ENCODE assay signal across 8 cellular contexts in genomic region chr5:127030259-127031146, GRCh38. TPM values are rescaled to one million over a fixed set of nuclear protein-coding genes. Genes with fewer than 3 reads are reported as not detected.
DNase-seq lines count a peak whose midpoint lies in the region; ATAC-seq and TF ChIP-seq lines count a peak whose summit lies in the region.

MARCHF3 (minus strand) TSS chr5:127030558; CDS start chr5:126918171, 112,387 bp downstream.

- DNase-seq in NCI-H128 (lab: John Stamatoyannopoulos, UW; ENCODE audit: unreplicated experiment) (peak; percentile 68), SW 1271 (lab: John Stamatoyannopoulos, UW) (peak; percentile 80 to 93), cardiac septum (ENCODE audit: low spot score) (peak; percentile 99), trophoblast cell (peak; percentile 99), tibial nerve (ENCODE audit: low spot score in 2 of 2) (peak; percentile 83 to 87)

- TF ChIP-seq POLR2A in tibial nerve (IDR thresholded peaks at IDR 0.05): peak; percentile 66 to 97

- H3K18ac ChIP-seq in trophoblast cell (ENCODE audit: low read length): peak within 1 kb of the TSS; percentile 10

- H4K91ac ChIP-seq in trophoblast cell (ENCODE audit: low read depth, low read length): no peak within 1 kb of the TSS

- no peaks in the 10 kb centered on the region for H3K79me1 ChIP-seq in trophoblast cell (ENCODE audit: low read length)

- no peak within 1 kb of the TSS for H3K27ac ChIP-seq in adipose tissue (ENCODE audit: low read depth, low read length)
- no peak within 1 kb of the TSS for H3K27ac ChIP-seq in trophoblast cell (ENCODE audit: low read depth, low read length)
- peak within 1 kb of the TSS; percentile 34 to 87 (median 86) for H3K27ac ChIP-seq in tibial nerve

- H3K14ac ChIP-seq in trophoblast cell (ENCODE audit: low read length): peak within 1 kb of the TSS; percentile 4

- no peak within 1 kb of the TSS for H2BK5ac ChIP-seq in trophoblast cell (ENCODE audit: low read depth, low read length, poor library complexity)

- H3K9ac ChIP-seq in trophoblast cell (ENCODE audit: low read length): no peak within 1 kb of the TSS

- no peak within 1 kb of the TSS for H3K23ac ChIP-seq in trophoblast cell (ENCODE audit: low read length)

- no peaks in the 10 kb centered on the region for H3K79me2 ChIP-seq in trophoblast cell (ENCODE audit: control insufficient read depth, insufficient read depth, low read length, poor library complexity)

- H3K4me3 ChIP-seq in GM12875 (ENCODE audit: low read depth, low read length) (peak within 1 kb of the TSS; percentile 99), trophoblast cell (ENCODE audit: low read depth, low read length) (peak within 1 kb of the TSS; percentile 80), tibial nerve (peak within 1 kb of the TSS; percentile 48 to 89 (median 77))

- H3K4me2 ChIP-seq in trophoblast cell (ENCODE audit: low read length): peak within 1 kb of the TSS; percentile 88

- TF ChIP-seq CTCF in GM12875 (IDR thresholded peaks at IDR 0.05; ENCODE audit: borderline replicate concordance, insufficient read depth, low read depth, low read length) (0 out of 2 replicates have a peak, but pooled peaks have one; percentile 13), tibial nerve (IDR thresholded peaks at IDR 0.05) (peak in 3 of 5 experiments; percentile 10 to 62 (median 36))

- H4K12ac ChIP-seq in trophoblast cell (ENCODE audit: low read depth, low read length): no peak within 1 kb of the TSS

- no peak within 1 kb of the TSS for H2BK120ac ChIP-seq in trophoblast cell (ENCODE audit: insufficient read depth, low read length, poor library complexity)

- peak within 1 kb of the TSS; percentile 27 for H2AFZ ChIP-seq in trophoblast cell (ENCODE audit: insufficient read depth, low read length, poor library complexity)

- no peak within 1 kb of the TSS for H2AK5ac ChIP-seq in trophoblast cell (ENCODE audit: low read length)

- peak within 1 kb of the TSS; percentile 10 for H2BK12ac ChIP-seq in trophoblast cell (ENCODE audit: low read length)

- H3K9me3 ChIP-seq in trophoblast cell (ENCODE audit: insufficient read depth, low read depth, low read length) (peaks cover 3% of the 10 kb centered on the region), tibial nerve (no peaks in the 10 kb centered on the region)

- peaks cover 3% of the 10 kb centered on the region for H3K27me3 ChIP-seq in trophoblast cell (ENCODE audit: insufficient read depth, low read length)
- no peaks in the 10 kb centered on the region for H3K27me3 ChIP-seq in tibial nerve

- H3K36me3 ChIP-seq in trophoblast cell (ENCODE audit: control insufficient read depth in 1 of 2, insufficient read depth in 2 of 2, low read length in 2 of 2) (no peaks in the 10 kb centered on the region), tibial nerve (no peaks in the 10 kb centered on the region)

- H3K4me1 ChIP-seq in trophoblast cell (ENCODE audit: control insufficient read depth in 1 of 2, insufficient read depth in 2 of 2, low read length in 2 of 2) (peaks cover 2 to 12% of the 10 kb centered on the region in 2 experiments), tibial nerve (peaks cover 0 to 21% (median 7%) of the 10 kb centered on the region in 4 donors)

- intact Hi-C loops in cardiac septum (cut with DNase I): loop anchor here (2.0 to 5.0 kb wide), 2 partner anchors 60 to 113 kb away; no protein-coding TSS in a partner anchor

- 0 to 1% (median 0%) methylated on average over 94 to 97 of the region's 97 CpGs for WGBS in adipose tissue, 3 donors
- WGBS in trophoblast cell (ENCODE audit: extremely low coverage, insufficient coverage, insufficient read length): no CpG with 5 or more reads among the region's 97 CpGs
- WGBS in tibial nerve, 2 donors: 1% methylated on average over 29 to 55 of the region's 97 CpGs

- no peak within 1 kb of the TSS for H3K4ac ChIP-seq in trophoblast cell (ENCODE audit: low read depth, low read length)

- peak in 1 of 2 donors; percentile 96 for TF ChIP-seq EP300 in tibial nerve (IDR thresholded peaks at IDR 0.05)

- peak within 1 kb of the TSS; percentile 67 for H4K8ac ChIP-seq in trophoblast cell (ENCODE audit: low read depth, low read length)

- peak; percentile 93 for ATAC-seq in HG02759 (IDR thresholded peaks at IDR 0.05; ENCODE audit: unreplicated experiment)

RNA-seq across cellular contexts. Expression of gene MARCHF3, which starts in this region (rescaled TPM):
- 10 to 100 TPM in 2 of 3 donors, 1 to 10 TPM in 1; 2.8 to 37.9 (median 29.9) TPM for polyA plus RNA-seq in adipose tissue
- total RNA-seq in cardiac septum (61.0 TPM), tibial nerve (1 to 10 TPM; 1.8 to 8.7 (median 4.7) TPM)
- polyA plus RNA-seq in trophoblast cell (2013): 0.57 and 0.67 TPM in 2 replicates

Comparison
In these comparisons a context has a peak if more than half of its experiments do, and no peak if none do; other contexts are left out.
1. H3K27ac ChIP-seq: peak in tibial nerve (4 of 4); none in adipose tissue (single experiment) and trophoblast cell (single experiment).
2. Peak in every context shown above with its lines, with median percentiles within 50 percentile points of each other: H3K4me3 ChIP-seq and DNase-seq.